1 cellular context compared by ENCODE assay signal in the genomic region with DNA sequence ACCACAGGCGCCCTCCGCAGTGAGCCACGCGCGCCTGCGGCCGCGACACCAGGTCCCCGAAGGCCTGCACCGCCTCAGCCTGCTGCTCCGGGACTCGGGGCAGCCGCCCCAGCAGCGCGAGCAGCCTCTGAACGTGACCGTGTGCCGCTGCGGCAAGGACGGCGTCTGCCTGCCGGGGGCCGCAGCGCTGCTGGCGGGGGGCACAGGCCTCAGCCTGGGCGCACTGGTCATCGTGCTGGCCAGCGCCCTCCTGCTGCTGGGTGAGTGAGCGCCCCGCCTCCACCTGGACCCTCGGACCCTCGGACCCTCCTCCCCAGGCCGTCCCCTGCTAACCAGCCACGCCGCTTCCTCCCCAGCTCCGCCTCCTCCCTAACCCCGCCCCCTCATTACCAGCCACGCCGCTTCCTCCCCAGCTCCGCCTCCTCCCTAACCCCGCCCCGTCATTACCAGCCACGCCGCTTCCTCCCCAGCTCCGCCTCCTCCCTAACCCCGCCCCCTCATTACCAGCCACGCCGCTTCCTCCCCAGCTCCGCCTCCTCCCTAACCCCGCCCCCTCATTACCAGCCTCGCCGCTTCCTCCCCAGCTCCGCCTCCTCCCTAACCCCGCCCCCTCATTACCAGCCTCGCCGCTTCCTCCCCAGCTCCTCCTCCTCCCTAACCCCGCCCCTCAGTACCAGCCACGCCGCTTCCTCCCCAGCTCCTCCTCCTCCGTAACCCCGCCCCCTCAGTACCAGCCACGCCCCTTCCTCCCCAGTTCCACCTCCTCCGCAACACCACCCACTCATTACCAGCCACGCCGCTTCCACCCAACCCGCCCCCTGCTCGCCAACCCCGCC.
TF ChIP-seq lines count a peak whose summit lies in the region.
"Not testable (repeated sequence)": the region's sequence is repeated elsewhere in the genome, so short reads cannot be mapped to it uniquely, and the experiment has no call there.

No MANE protein-coding gene starts in this region.

TF ChIP-seq in HepG2, 621 proteins besides CTCF, POLR2A, EP300 and RAD21 (continued from another document and continues in another):
- TF ChIP-seq ZNF616 (CRISPR knock-in tag; IDR thresholded peaks at IDR 0.05; ENCODE audit: low read depth): peak; percentile 94
- TF ChIP-seq TGIF2 (CRISPR knock-in tag; IDR thresholded peaks at IDR 0.05): peak; percentile 69; the same call in 1 of the 2 replicates
- peak; percentile 73 for TF ChIP-seq RFXAP (CRISPR knock-in tag; IDR thresholded peaks at IDR 0.05; ENCODE audit: borderline replicate concordance)
- peak; percentile 9; the same call in 1 of the 2 replicates for TF ChIP-seq CEBPG (CRISPR knock-in tag; IDR thresholded peaks at IDR 0.05)
- peak; percentile 53; the same call in 1 of the 2 replicates for TF ChIP-seq CBX5 (CRISPR knock-in tag; IDR thresholded peaks at IDR 0.05; ENCODE audit: borderline replicate concordance)
- TF ChIP-seq, protein P1, sequence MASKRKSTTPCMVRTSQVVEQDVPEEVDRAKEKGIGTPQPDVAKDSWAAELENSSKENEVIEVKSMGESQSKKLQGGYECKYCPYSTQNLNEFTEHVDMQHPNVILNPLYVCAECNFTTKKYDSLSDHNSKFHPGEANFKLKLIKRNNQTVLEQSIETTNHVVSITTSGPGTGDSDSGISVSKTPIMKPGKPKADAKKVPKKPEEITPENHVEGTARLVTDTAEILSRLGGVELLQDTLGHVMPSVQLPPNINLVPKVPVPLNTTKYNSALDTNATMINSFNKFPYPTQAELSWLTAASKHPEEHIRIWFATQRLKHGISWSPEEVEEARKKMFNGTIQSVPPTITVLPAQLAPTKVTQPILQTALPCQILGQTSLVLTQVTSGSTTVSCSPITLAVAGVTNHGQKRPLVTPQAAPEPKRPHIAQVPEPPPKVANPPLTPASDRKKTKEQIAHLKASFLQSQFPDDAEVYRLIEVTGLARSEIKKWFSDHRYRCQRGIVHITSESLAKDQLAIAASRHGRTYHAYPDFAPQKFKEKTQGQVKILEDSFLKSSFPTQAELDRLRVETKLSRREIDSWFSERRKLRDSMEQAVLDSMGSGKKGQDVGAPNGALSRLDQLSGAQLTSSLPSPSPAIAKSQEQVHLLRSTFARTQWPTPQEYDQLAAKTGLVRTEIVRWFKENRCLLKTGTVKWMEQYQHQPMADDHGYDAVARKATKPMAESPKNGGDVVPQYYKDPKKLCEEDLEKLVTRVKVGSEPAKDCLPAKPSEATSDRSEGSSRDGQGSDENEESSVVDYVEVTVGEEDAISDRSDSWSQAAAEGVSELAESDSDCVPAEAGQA (IDR thresholded peaks at IDR 0.05; ENCODE audit: low read depth): peak; percentile 19; the same call in 1 of the 2 replicates
- TF ChIP-seq, protein P1 (CRISPR knock-in tag; IDR thresholded peaks at IDR 0.05; ENCODE audit: borderline replicate concordance): peak; percentile 80; the same call in 1 of the 2 replicates
- peak; percentile 80 for TF ChIP-seq HDAC2 (CRISPR knock-in tag; IDR thresholded peaks at IDR 0.05)
- TF ChIP-seq ZSCAN25 (CRISPR knock-in tag; IDR thresholded peaks at IDR 0.05): peak; percentile 67; the same call in 1 of the 2 replicates
- TF ChIP-seq, protein P2, sequence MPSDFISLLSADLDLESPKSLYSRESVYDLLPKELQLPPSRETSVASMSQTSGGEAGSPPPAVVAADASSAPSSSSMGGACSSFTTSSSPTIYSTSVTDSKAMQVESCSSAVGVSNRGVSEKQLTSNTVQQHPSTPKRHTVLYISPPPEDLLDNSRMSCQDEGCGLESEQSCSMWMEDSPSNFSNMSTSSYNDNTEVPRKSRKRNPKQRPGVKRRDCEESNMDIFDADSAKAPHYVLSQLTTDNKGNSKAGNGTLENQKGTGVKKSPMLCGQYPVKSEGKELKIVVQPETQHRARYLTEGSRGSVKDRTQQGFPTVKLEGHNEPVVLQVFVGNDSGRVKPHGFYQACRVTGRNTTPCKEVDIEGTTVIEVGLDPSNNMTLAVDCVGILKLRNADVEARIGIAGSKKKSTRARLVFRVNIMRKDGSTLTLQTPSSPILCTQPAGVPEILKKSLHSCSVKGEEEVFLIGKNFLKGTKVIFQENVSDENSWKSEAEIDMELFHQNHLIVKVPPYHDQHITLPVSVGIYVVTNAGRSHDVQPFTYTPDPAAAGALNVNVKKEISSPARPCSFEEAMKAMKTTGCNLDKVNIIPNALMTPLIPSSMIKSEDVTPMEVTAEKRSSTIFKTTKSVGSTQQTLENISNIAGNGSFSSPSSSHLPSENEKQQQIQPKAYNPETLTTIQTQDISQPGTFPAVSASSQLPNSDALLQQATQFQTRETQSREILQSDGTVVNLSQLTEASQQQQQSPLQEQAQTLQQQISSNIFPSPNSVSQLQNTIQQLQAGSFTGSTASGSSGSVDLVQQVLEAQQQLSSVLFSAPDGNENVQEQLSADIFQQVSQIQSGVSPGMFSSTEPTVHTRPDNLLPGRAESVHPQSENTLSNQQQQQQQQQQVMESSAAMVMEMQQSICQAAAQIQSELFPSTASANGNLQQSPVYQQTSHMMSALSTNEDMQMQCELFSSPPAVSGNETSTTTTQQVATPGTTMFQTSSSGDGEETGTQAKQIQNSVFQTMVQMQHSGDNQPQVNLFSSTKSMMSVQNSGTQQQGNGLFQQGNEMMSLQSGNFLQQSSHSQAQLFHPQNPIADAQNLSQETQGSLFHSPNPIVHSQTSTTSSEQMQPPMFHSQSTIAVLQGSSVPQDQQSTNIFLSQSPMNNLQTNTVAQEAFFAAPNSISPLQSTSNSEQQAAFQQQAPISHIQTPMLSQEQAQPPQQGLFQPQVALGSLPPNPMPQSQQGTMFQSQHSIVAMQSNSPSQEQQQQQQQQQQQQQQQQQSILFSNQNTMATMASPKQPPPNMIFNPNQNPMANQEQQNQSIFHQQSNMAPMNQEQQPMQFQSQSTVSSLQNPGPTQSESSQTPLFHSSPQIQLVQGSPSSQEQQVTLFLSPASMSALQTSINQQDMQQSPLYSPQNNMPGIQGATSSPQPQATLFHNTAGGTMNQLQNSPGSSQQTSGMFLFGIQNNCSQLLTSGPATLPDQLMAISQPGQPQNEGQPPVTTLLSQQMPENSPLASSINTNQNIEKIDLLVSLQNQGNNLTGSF (CRISPR knock-in tag; IDR thresholded peaks at IDR 0.05): peak; percentile 82; the same call in 1 of the 2 replicates
- peak; percentile 64; the same call in 1 of the 2 replicates for TF ChIP-seq MIER2 (CRISPR knock-in tag; IDR thresholded peaks at IDR 0.05)
- TF ChIP-seq ARID2 (CRISPR knock-in tag; IDR thresholded peaks at IDR 0.05; ENCODE audit: borderline replicate concordance): 0 out of 2 replicates have a peak, but pooled peaks have one; percentile 26
- 0 out of 2 replicates have a peak, but pooled peaks have one; percentile 78 for TF ChIP-seq PREB (CRISPR knock-in tag; IDR thresholded peaks at IDR 0.05)
- TF ChIP-seq ZNF513 (CRISPR knock-in tag; conservative IDR thresholded peaks at IDR 0.05): 0 out of 2 replicates have a peak, but pooled peaks have one; percentile 84
- peak; percentile 84 for TF ChIP-seq YEATS4 (CRISPR knock-in tag; IDR thresholded peaks at IDR 0.05; ENCODE audit: borderline replicate concordance)
- TF ChIP-seq GFI1 (CRISPR knock-in tag; IDR thresholded peaks at IDR 0.05; ENCODE audit: borderline replicate concordance): peak; percentile 50; the same call in 1 of the 2 replicates
- peak; percentile 83 for TF ChIP-seq MED1 (CRISPR knock-in tag; IDR thresholded peaks at IDR 0.05)
- peak; percentile 74 for TF ChIP-seq KDM2A (CRISPR knock-in tag; IDR thresholded peaks at IDR 0.05; ENCODE audit: borderline replicate concordance, low read depth)
- peak; percentile 70; the same call in 1 of the 2 replicates for TF ChIP-seq RXRA (CRISPR knock-in tag; IDR thresholded peaks at IDR 0.05)
- TF ChIP-seq ZNF160 (CRISPR knock-in tag; IDR thresholded peaks at IDR 0.05): peak; percentile 90
- TF ChIP-seq ZNF556 (CRISPR knock-in tag; IDR thresholded peaks at IDR 0.05; ENCODE audit: borderline replicate concordance): peak; percentile 69; the same call in 1 of the 2 replicates
- peak; percentile 24 for TF ChIP-seq XRCC5 (optimal IDR thresholded peaks at IDR 0.05; ENCODE audit: low read length)
- peak; percentile 20; the same call in 1 of the 2 replicates for TF ChIP-seq FOSL2 (CRISPR knock-in tag; IDR thresholded peaks at IDR 0.05)
- TF ChIP-seq POGZ (CRISPR knock-in tag; IDR thresholded peaks at IDR 0.05): peak; percentile 53; the same call in 1 of the 2 replicates
- TF ChIP-seq GATA4 (IDR thresholded peaks at IDR 0.05; ENCODE audit: borderline replicate concordance, low read depth): peak; percentile 52; the same call in 1 of the 2 replicates
- peak; percentile 90 for TF ChIP-seq ZNF274 (CRISPR knock-in tag; IDR thresholded peaks at IDR 0.05)
- TF ChIP-seq STAT5B (CRISPR knock-in tag; IDR thresholded peaks at IDR 0.05): peak; percentile 58; the same call in 1 of the 2 replicates
- TF ChIP-seq DNMT1 (CRISPR knock-in tag; IDR thresholded peaks at IDR 0.05): peak; percentile 96
- TF ChIP-seq TAF1 (CRISPR knock-in tag; IDR thresholded peaks at IDR 0.05): peak; percentile 89
- TF ChIP-seq ZNF749 (CRISPR knock-in tag; IDR thresholded peaks at IDR 0.05; ENCODE audit: borderline replicate concordance): peak; percentile 87; the same call in 1 of the 2 replicates
- TF ChIP-seq DR1 (CRISPR knock-in tag; IDR thresholded peaks at IDR 0.05): peak; percentile 28; the same call in 1 of the 2 replicates
- peak; percentile 49; the same call in 1 of the 2 replicates for TF ChIP-seq ZNF770 (CRISPR knock-in tag; IDR thresholded peaks at IDR 0.05)
- peak; percentile 92 for TF ChIP-seq RBFOX2 (IDR thresholded peaks at IDR 0.05; ENCODE audit: low read depth, low read length)
- not testable (repeated sequence) for TF ChIP-seq GABPA (IDR thresholded peaks at IDR 0.05; ENCODE audit: low read depth, low read length)
- TF ChIP-seq GABPA (CRISPR knock-in tag; IDR thresholded peaks at IDR 0.05; ENCODE audit: low read depth): peak; percentile 56; the same call in 1 of the 2 replicates
